Comparison of ENCODE assay signal across 14 cellular contexts in genomic region chr1:41843378-41843777, GRCh38.
DNase-seq lines count a peak whose midpoint lies in the region; ATAC-seq and TF ChIP-seq lines count a peak whose summit lies in the region.
"Had no signal": no experiment of that assay in that cellular context is flagged by ENCODE, and none has a peak within 500 bp of the region (broad histone marks: within the 10 kb centered on the region; RNA-seq: fewer than 3 reads in every experiment).

No MANE protein-coding gene starts in this region.

- H3K23ac ChIP-seq in mesenchymal stem cell (ENCODE audit: low read length in 2 of 2): no peak overlapping the region

- no peak for TF ChIP-seq CTCF in dorsolateral prefrontal cortex (IDR thresholded peaks at IDR 0.05 in 54 of 56, conservative IDR thresholded peaks at IDR 0.05 in 2 of 56; ENCODE audit: low read depth in 1 of 56, partially characterized antibody in 56 of 56)

- peaks cover 18% of the 10 kb centered on the region for H3K4me1 ChIP-seq in mesenchymal stem cell (ENCODE audit: control insufficient read depth, insufficient read depth, low read depth, low read length)
- H3K4me1 ChIP-seq: Peyer's patch had no signal

- no peak overlapping the region for H2AK5ac ChIP-seq in mesenchymal stem cell (ENCODE audit: low read length, severe bottlenecking)

- no peak overlapping the region for H4K91ac ChIP-seq in mesenchymal stem cell (ENCODE audit: low read length)

- WGBS in mesenchymal stem cell: 28% methylated on average over 3 of the region's 4 CpGs

- H2AFZ ChIP-seq in mesenchymal stem cell (ENCODE audit: low read depth, low read length): no peak overlapping the region

- H3K4me3 ChIP-seq in mesenchymal stem cell (ENCODE audit: insufficient read depth in 1 of 2, low read depth in 1 of 2, low read length in 2 of 2) (no peak overlapping the region), dorsolateral prefrontal cortex (no peak overlapping the region)
- H3K4me3 ChIP-seq: Peyer's patch had no signal

- H4K8ac ChIP-seq in mesenchymal stem cell (ENCODE audit: low read length): no peak overlapping the region

- H3K36me3 ChIP-seq in mesenchymal stem cell (ENCODE audit: control insufficient read depth in 1 of 2, insufficient read depth in 2 of 2, low read depth in 1 of 2, low read length in 2 of 2): no peaks in the 10 kb centered on the region
- H3K36me3 ChIP-seq: Peyer's patch had no signal

- H3K4ac ChIP-seq in mesenchymal stem cell (ENCODE audit: low read depth in 1 of 2, low read length in 2 of 2): no peak overlapping the region

- peaks cover 0 to 14% of the 10 kb centered on the region in 2 experiments for H3K27me3 ChIP-seq in mesenchymal stem cell (ENCODE audit: control insufficient read depth in 1 of 2, insufficient read depth in 1 of 2, low read length in 2 of 2)
- H3K27me3 ChIP-seq in dorsolateral prefrontal cortex: no peaks in the 10 kb centered on the region
- H3K27me3 ChIP-seq: Peyer's patch had no signal

- no peaks in the 10 kb centered on the region for H3K9me3 ChIP-seq in mesenchymal stem cell (ENCODE audit: control insufficient read depth, low read length)
- H3K9me3 ChIP-seq: Peyer's patch had no signal

- H2BK5ac ChIP-seq in mesenchymal stem cell (ENCODE audit: low read depth, low read length, poor library complexity, severe bottlenecking): no peak overlapping the region

- no peak for ATAC-seq in GM18873 (IDR thresholded peaks at IDR 0.05; ENCODE audit: low FRiP score, unreplicated experiment)

- H3K4me2 ChIP-seq in mesenchymal stem cell (ENCODE audit: low read length, poor library complexity, severe bottlenecking): no peak overlapping the region

- no peak overlapping the region for H3K9ac ChIP-seq in mesenchymal stem cell (ENCODE audit: low read length)

- DNase-seq in COLO829 (ENCODE audit: low spot score): peak; percentile 61
- DNase-seq in NOMO-1 treated with dmso at 0.1 percent for 144 hours (lab: John Stamatoyannopoulos, UW; ENCODE audit: unreplicated experiment): peak; percentile 5
- peak; percentile 30 for DNase-seq in dermis blood vessel endothelial cell
- DNase-seq in mesenchymal stem cell: peak; percentile 62
- DNase-seq in T-helper 9 cell: no peak
- no peak for DNase-seq in NCI-H774 (lab: John Stamatoyannopoulos, UW)
- DNase-seq in dorsolateral prefrontal cortex: no peak
- DNase-seq: DMS79 treated with DMSO at 0.1 percent for 48 hours; glutamatergic neuron; NCI-H1105; Peyer's patch; retina; stimulated activated CD4-positive, alpha-beta T cell treated with anti-CD3 and anti-CD28 coated beads, Interleukin-2, amount 100 ng/mL, for 24 hours had no signal

- no peak overlapping the region for H2BK12ac ChIP-seq in mesenchymal stem cell (ENCODE audit: low read length in 2 of 2)

- intact Hi-C loops in dorsolateral prefrontal cortex (cut with DNase I): no loop called here

- H3K18ac ChIP-seq in mesenchymal stem cell (ENCODE audit: low read depth in 1 of 2, low read length in 2 of 2): no peak overlapping the region

- H3K14ac ChIP-seq in mesenchymal stem cell (ENCODE audit: low read length in 2 of 2): no peak overlapping the region

- no peak overlapping the region for H2BK15ac ChIP-seq in mesenchymal stem cell (ENCODE audit: low read depth, poor library complexity, severe bottlenecking)

- H3K27ac ChIP-seq in mesenchymal stem cell (ENCODE audit: low read length, poor library complexity, severe bottlenecking) (peak overlapping the region; percentile 24), dorsolateral prefrontal cortex (no peak overlapping the region)
- H3K27ac ChIP-seq: Peyer's patch had no signal

- H2BK120ac ChIP-seq in mesenchymal stem cell (ENCODE audit: low read depth, low read length): no peak overlapping the region

- peaks cover 16% of the 10 kb centered on the region for H3K79me1 ChIP-seq in mesenchymal stem cell (replicated peaks; ENCODE audit: low read length, poor library complexity, severe bottlenecking)

Comparison
In these comparisons a context has a peak if more than half of its experiments do, and no peak if none do; other contexts are left out.
1. DNase-seq: peak in COLO829 (single experiment), NOMO-1 treated with dmso at 0.1 percent for 144 hours (single experiment), dermis blood vessel endothelial cell (single experiment) and mesenchymal stem cell (single experiment); none in T-helper 9 cell (single experiment), NCI-H774 (single experiment) and dorsolateral prefrontal cortex (0 of 10).